Comparison of ENCODE assay signal across 16 cellular contexts in the genomic region with DNA sequence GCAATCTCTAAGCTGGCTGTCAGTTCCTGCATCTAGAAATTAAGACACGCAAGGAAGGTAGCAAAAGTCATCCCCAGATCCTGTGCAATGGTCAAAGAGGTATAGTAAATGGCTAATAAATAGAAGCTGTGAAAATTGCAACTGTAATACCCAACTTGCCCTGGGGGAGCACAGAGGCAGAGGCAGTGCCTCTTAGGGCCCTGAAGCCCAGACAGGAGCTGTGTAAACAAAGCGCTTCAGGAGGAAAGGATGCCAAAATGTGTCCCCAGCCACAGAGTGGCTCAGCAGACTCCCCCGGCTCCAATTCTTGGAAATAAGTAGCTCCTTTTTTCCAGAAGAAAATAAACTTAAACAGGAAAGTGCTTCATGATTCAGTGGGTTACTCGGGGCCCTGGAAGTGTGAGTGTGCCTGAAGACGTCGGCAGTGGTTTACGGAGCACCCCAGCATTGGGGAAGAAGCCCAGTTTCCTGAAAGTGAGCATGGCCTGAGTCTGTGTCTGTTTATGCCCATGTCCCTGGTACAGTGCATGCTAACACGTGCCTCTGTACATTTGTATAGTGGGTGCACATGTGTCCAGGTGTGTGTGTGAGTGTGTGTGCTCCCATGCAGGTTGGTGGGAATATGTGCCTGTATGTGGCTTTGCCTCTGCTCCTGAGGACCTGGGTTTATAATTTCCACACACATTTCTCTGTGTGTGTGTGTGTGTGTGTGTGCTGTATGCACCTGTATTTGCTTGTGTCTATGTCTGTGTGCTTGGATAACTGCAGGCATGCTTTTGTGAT.
DNase-seq lines count a peak whose midpoint lies in the region; ATAC-seq and TF ChIP-seq lines count a peak whose summit lies in the region.
"Had no signal": no experiment of that assay in that cellular context is flagged by ENCODE, and none has a peak within 500 bp of the region (broad histone marks: within the 10 kb centered on the region; RNA-seq: fewer than 3 reads in every experiment).

No MANE protein-coding gene starts in this region.

- ATAC-seq in GM23338 (peak; percentile 95), esophagus mucosa (peak; percentile 32), HG03442 (IDR thresholded peaks at IDR 0.05; ENCODE audit: unreplicated experiment) (no peak)
- no peak for ATAC-seq in stimulated activated naive B cell treated with anti-CD40 and anti-IgM and Interleukin-4, amounts not matched to agents 10 μg/mL and 1 μg/mL and 100 μg/mL, for 72 hours (replicated peaks)
- no peak for ATAC-seq in activated naive CD8-positive, alpha-beta T cell treated with anti-CD3 and anti-CD28 coated beads, Interleukin-2, amount 50 U/mL, for 24 hours
- ATAC-seq: stimulated activated memory B cell treated with anti-CD40 and anti-IgM and Interleukin-4, amounts not matched to agents 10 μg/mL and 1 μg/mL and 100 μg/mL, for 72 hours had no signal

- H3K27ac ChIP-seq in GM23338 (ENCODE audit: low read depth), result no peak overlapping the region
- H3K27ac ChIP-seq: colonic mucosa, PC-9 had no signal

- H4K20me1 ChIP-seq in GM23338 (replicated peaks; ENCODE audit: insufficient read depth), result no peaks in the 10 kb centered on the region

- no peaks in the 10 kb centered on the region for H3K4me1 ChIP-seq in GM23338 (ENCODE audit: insufficient read depth)
- H3K4me1 ChIP-seq: colonic mucosa had no signal

- H3K9me3 Mint-ChIP-seq in GM23338, result no peaks in the 10 kb centered on the region
- H3K9me3 Mint-ChIP-seq in neural crest cell, result no peaks in the 10 kb centered on the region
- no peaks in the 10 kb centered on the region for H3K9me3 Mint-ChIP-seq in stimulated activated naive B cell treated with anti-CD40 and anti-IgM and Interleukin-4, amounts not matched to agents 10 μg/mL and 1 μg/mL and 100 μg/mL, for 72 hours
- H3K9me3 Mint-ChIP-seq in activated naive CD8-positive, alpha-beta T cell treated with anti-CD3 and anti-CD28 coated beads, Interleukin-2, amount 50 U/mL, for 24 hours, result no peaks in the 10 kb centered on the region
- H3K9me3 Mint-ChIP-seq: stimulated activated memory B cell treated with anti-CD40 and anti-IgM and Interleukin-4, amounts not matched to agents 10 μg/mL and 1 μg/mL and 100 μg/mL, for 72 hours had no signal

- no peaks in the 10 kb centered on the region for H3K27me3 ChIP-seq in GM23338 (ENCODE audit: insufficient read depth)
- H3K27me3 ChIP-seq: colonic mucosa had no signal

- peaks cover 6% of the 10 kb centered on the region for H3K27me3 Mint-ChIP-seq in GM23338 (ENCODE audit: insufficient read depth, low read depth, poor library complexity)
- H3K27me3 Mint-ChIP-seq in neural crest cell (ENCODE audit: low read depth), result no peaks in the 10 kb centered on the region
- peaks cover 0 to 4% of the 10 kb centered on the region in 2 donors for H3K27me3 Mint-ChIP-seq in stimulated activated naive B cell treated with anti-CD40 and anti-IgM and Interleukin-4, amounts not matched to agents 10 μg/mL and 1 μg/mL and 100 μg/mL, for 72 hours
- peaks cover 2% of the 10 kb centered on the region for H3K27me3 Mint-ChIP-seq in activated naive CD8-positive, alpha-beta T cell treated with anti-CD3 and anti-CD28 coated beads, Interleukin-2, amount 50 U/mL, for 24 hours

- TF ChIP-seq CTCF in GM23338 (conservative IDR thresholded peaks at IDR 0.05; ENCODE audit: low read depth in 2 of 2) (peak in 1 of 2 experiments; percentile 52; a peak in 2 of 4 replicates), NB4 (IDR thresholded peaks at IDR 0.05; ENCODE audit: low read depth, low read length) (no peak), neural crest cell (conservative IDR thresholded peaks at IDR 0.05) (peak; percentile 38)

- H3K4me3 Mint-ChIP-seq in GM23338 (no peak overlapping the region), neural crest cell (no peak overlapping the region)
- H3K4me3 Mint-ChIP-seq in stimulated activated naive B cell treated with anti-CD40 and anti-IgM and Interleukin-4, amounts not matched to agents 10 μg/mL and 1 μg/mL and 100 μg/mL, for 72 hours, result no peak overlapping the region
- no peak overlapping the region for H3K4me3 Mint-ChIP-seq in activated naive CD8-positive, alpha-beta T cell treated with anti-CD3 and anti-CD28 coated beads, Interleukin-2, amount 50 U/mL, for 24 hours
- H3K4me3 Mint-ChIP-seq: stimulated activated memory B cell treated with anti-CD40 and anti-IgM and Interleukin-4, amounts not matched to agents 10 μg/mL and 1 μg/mL and 100 μg/mL, for 72 hours had no signal

- no peaks in the 10 kb centered on the region for H3K79me2 ChIP-seq in GM23338 (replicated peaks; ENCODE audit: insufficient read depth)

- H3K4me2 ChIP-seq in GM23338, result no peak overlapping the region
- H3K4me2 ChIP-seq: PC-9, smooth muscle cell had no signal

- H3K27ac Mint-ChIP-seq in GM23338 (peak overlapping the region; percentile 75; the same call in 1 of the 2 replicates), neural crest cell (ENCODE audit: unreplicated experiment) (peak overlapping the region; percentile 2)
- no peak overlapping the region for H3K27ac Mint-ChIP-seq in stimulated activated naive B cell treated with anti-CD40 and anti-IgM and Interleukin-4, amounts not matched to agents 10 μg/mL and 1 μg/mL and 100 μg/mL, for 72 hours
- H3K27ac Mint-ChIP-seq in activated naive CD8-positive, alpha-beta T cell treated with anti-CD3 and anti-CD28 coated beads, Interleukin-2, amount 50 U/mL, for 24 hours, result no peak overlapping the region
- H3K27ac Mint-ChIP-seq: stimulated activated memory B cell treated with anti-CD40 and anti-IgM and Interleukin-4, amounts not matched to agents 10 μg/mL and 1 μg/mL and 100 μg/mL, for 72 hours had no signal

- peak overlapping the region; percentile 96 for H2AFZ ChIP-seq in GM23338
- H2AFZ ChIP-seq: PC-9 had no signal

- DNase-seq in GM23338 (ENCODE audit: low spot score) (peak; percentile 67), NB4 (ENCODE audit: low read depth) (peak; percentile 44), neural crest cell (ENCODE audit: low read depth, low spot score) (no peak), NCI-H82 (lab: John Stamatoyannopoulos, UW) (no peak)
- DNase-seq in stimulated activated naive B cell treated with anti-CD40 and anti-IgM and Interleukin-4, amounts not matched to agents 10 μg/mL and 1 μg/mL and 100 μg/mL, for 72 hours, result no peak
- DNase-seq in activated naive CD8-positive, alpha-beta T cell treated with anti-CD3 and anti-CD28 coated beads, Interleukin-2, amount 50 U/mL, for 24 hours, result no peak
- DNase-seq: activated effector memory CD4-positive, alpha-beta T cell treated with anti-CD3 and anti-CD28 coated beads, Interleukin-2, amount 50 U/mL, for 16 hours; colonic mucosa; GOT3; hippocampal formation; NCI-H1048; PC-9 had no signal

- peaks cover 34% of the 10 kb centered on the region for H3K4me1 Mint-ChIP-seq in GM23338
- no peaks in the 10 kb centered on the region for H3K4me1 Mint-ChIP-seq in neural crest cell
- no peaks in the 10 kb centered on the region for H3K4me1 Mint-ChIP-seq in stimulated activated naive B cell treated with anti-CD40 and anti-IgM and Interleukin-4, amounts not matched to agents 10 μg/mL and 1 μg/mL and 100 μg/mL, for 72 hours
- no peaks in the 10 kb centered on the region for H3K4me1 Mint-ChIP-seq in activated naive CD8-positive, alpha-beta T cell treated with anti-CD3 and anti-CD28 coated beads, Interleukin-2, amount 50 U/mL, for 24 hours
- H3K4me1 Mint-ChIP-seq: stimulated activated memory B cell treated with anti-CD40 and anti-IgM and Interleukin-4, amounts not matched to agents 10 μg/mL and 1 μg/mL and 100 μg/mL, for 72 hours had no signal

- H3K4me3 ChIP-seq in GM23338 (no peak overlapping the region), NB4 (ENCODE audit: low read depth, low read length) (no peak overlapping the region)
- H3K4me3 ChIP-seq: colonic mucosa, PC-9, smooth muscle cell had no signal

- peaks cover 15% of the 10 kb centered on the region for H3K9me2 ChIP-seq in GM23338 (ENCODE audit: insufficient read depth)

- no peaks in the 10 kb centered on the region for H3F3A ChIP-seq in GM23338 (replicated peaks; ENCODE audit: low read depth)

- H3K36me3 Mint-ChIP-seq in GM23338 (ENCODE audit: low read depth), result no peaks in the 10 kb centered on the region
- H3K36me3 Mint-ChIP-seq in neural crest cell (ENCODE audit: low read depth), result no peaks in the 10 kb centered on the region
- H3K36me3 Mint-ChIP-seq in stimulated activated naive B cell treated with anti-CD40 and anti-IgM and Interleukin-4, amounts not matched to agents 10 μg/mL and 1 μg/mL and 100 μg/mL, for 72 hours, result no peaks in the 10 kb centered on the region
- H3K36me3 Mint-ChIP-seq in activated naive CD8-positive, alpha-beta T cell treated with anti-CD3 and anti-CD28 coated beads, Interleukin-2, amount 50 U/mL, for 24 hours (ENCODE audit: low read depth), result no peaks in the 10 kb centered on the region
- H3K36me3 Mint-ChIP-seq: stimulated activated memory B cell treated with anti-CD40 and anti-IgM and Interleukin-4, amounts not matched to agents 10 μg/mL and 1 μg/mL and 100 μg/mL, for 72 hours had no signal

- no peak for TF ChIP-seq POLR2A in NB4 (IDR thresholded peaks at IDR 0.05; ENCODE audit: extremely low read depth, insufficient read length)

- H3K36me3 ChIP-seq in GM23338 (ENCODE audit: insufficient read depth), result no peaks in the 10 kb centered on the region
- H3K36me3 ChIP-seq: colonic mucosa had no signal

TF ChIP-seq in GM23338, 12 proteins besides CTCF, POLR2A, EP300 and RAD21 (continues in another document):
- TF ChIP-seq EZH2 (IDR thresholded peaks at IDR 0.05; ENCODE audit: low read depth, unreplicated experiment), result no peak
- no peak for TF ChIP-seq NANOG (IDR thresholded peaks at IDR 0.05; ENCODE audit: borderline replicate concordance)

Comparison
In these comparisons a context has a peak if more than half of its experiments do, and no peak if none do; other contexts are left out.
1. ATAC-seq: peak in GM23338 (single experiment) and esophagus mucosa (single experiment); none in stimulated activated naive B cell treated with anti-CD40 and anti-IgM and Interleukin-4, amounts not matched to agents 10 μg/mL and 1 μg/mL and 100 μg/mL, for 72 hours (0 of 2), HG03442 (single experiment) and activated naive CD8-positive, alpha-beta T cell treated with anti-CD3 and anti-CD28 coated beads, Interleukin-2, amount 50 U/mL, for 24 hours (single experiment).
2. DNase-seq: peak in GM23338 (single experiment) and NB4 (single experiment); none in neural crest cell (single experiment), stimulated activated naive B cell treated with anti-CD40 and anti-IgM and Interleukin-4, amounts not matched to agents 10 μg/mL and 1 μg/mL and 100 μg/mL, for 72 hours (single experiment), NCI-H82 (single experiment) and activated naive CD8-positive, alpha-beta T cell treated with anti-CD3 and anti-CD28 coated beads, Interleukin-2, amount 50 U/mL, for 24 hours (single experiment).
3. H3K27ac Mint-ChIP-seq: peak in GM23338 (single experiment) and neural crest cell (single experiment); none in stimulated activated naive B cell treated with anti-CD40 and anti-IgM and Interleukin-4, amounts not matched to agents 10 μg/mL and 1 μg/mL and 100 μg/mL, for 72 hours (single experiment) and activated naive CD8-positive, alpha-beta T cell treated with anti-CD3 and anti-CD28 coated beads, Interleukin-2, amount 50 U/mL, for 24 hours (single experiment).